In genomic region chr7:132402751-132403245, GRCh38 we compare ENCODE assay signal across 17 cellular contexts.
A peak's percentile ranks its signal among the peaks of the same experiment; 100 is the strongest.
DNase-seq lines count a peak whose midpoint lies in the region; ATAC-seq, FAIRE-seq and TF ChIP-seq lines count a peak whose summit lies in the region.
"Had no signal": no experiment of that assay in that cellular context is flagged by ENCODE, and none has a peak within 500 bp of the region (broad histone marks: within the 10 kb centered on the region; RNA-seq: fewer than 3 reads in every experiment).

No MANE protein-coding gene starts in this region.

- no peak overlapping the region for H2BK15ac ChIP-seq in H1 (ENCODE audit: low read length)

- POLR2A ChIA-PET in H1 (lab: Charles Lee; ENCODE audit: partially characterized antibody), result interaction anchor here (1.3 kb wide), 1 partner anchor 172 kb away, joined by 3 read pairs; no protein-coding TSS in a partner anchor

- H3K36me3 ChIP-seq in H1 (ENCODE audit: control insufficient read depth in 2 of 4, insufficient read depth in 4 of 4, low read length in 3 of 4) (no peaks in the 10 kb centered on the region), lower lobe of right lung (no peaks in the 10 kb centered on the region), thyroid gland (no peaks in the 10 kb centered on the region)

- peaks cover 21% of the 10 kb centered on the region for H3K27me3 Mint-ChIP-seq in mesothelial cell of epicardium (ENCODE audit: low read depth)

- no peak for FAIRE-seq in H1 (lab: Jason Lieb, UNC)
- FAIRE-seq: D721Med, endometrium, GM19239 had no signal

- no peaks in the 10 kb centered on the region for H3K23me2 ChIP-seq in H1 (ENCODE audit: low read depth, low read length)

- no peak overlapping the region for H4K91ac ChIP-seq in H1 (replicated peaks; ENCODE audit: insufficient read length, low read length)

- no peaks in the 10 kb centered on the region for H4K20me1 ChIP-seq in H1 (replicated peaks in 1 of 2; ENCODE audit: control insufficient read depth in 1 of 2, insufficient read depth in 2 of 2, low read length in 2 of 2)

- H3K4me1 ChIP-seq in H1 (replicated peaks in 1 of 4; ENCODE audit: control insufficient read depth in 3 of 4, insufficient read depth in 4 of 4, low read length in 3 of 4), result peaks cover 5 to 13% (median 8%) of the 10 kb centered on the region in 4 experiments; a peak in 6 of 7 replicates
- peaks cover 5% of the 10 kb centered on the region for H3K4me1 ChIP-seq in lower lobe of right lung
- peaks cover 7 to 31% of the 10 kb centered on the region in 2 donors for H3K4me1 ChIP-seq in thyroid gland

- H2BK120ac ChIP-seq in H1 (replicated peaks; ENCODE audit: low read depth, low read length), result no peak overlapping the region

- ATAC-seq in lower lobe of right lung (peak; percentile 12 to 36), HG03135 (IDR thresholded peaks at IDR 0.05; ENCODE audit: unreplicated experiment) (no peak), GM21528 (IDR thresholded peaks at IDR 0.05; ENCODE audit: low FRiP score, unreplicated experiment) (no peak)

- peaks cover 4% of the 10 kb centered on the region for H3K4me1 Mint-ChIP-seq in mesothelial cell of epicardium
- H3K4me1 Mint-ChIP-seq: IgD-negative memory B cell had no signal

- H3K4me3 Mint-ChIP-seq in mesothelial cell of epicardium, result no peak overlapping the region
- H3K4me3 Mint-ChIP-seq: IgD-negative memory B cell, type B pancreatic cell had no signal

- H3K56ac ChIP-seq in H1 (replicated peaks; ENCODE audit: insufficient read length, low read depth, low read length), result no peak overlapping the region

- TF ChIP-seq RAD21 in H1 (IDR thresholded peaks at IDR 0.05 in 1 of 2, conservative IDR thresholded peaks at IDR 0.05 in 1 of 2; ENCODE audit: low read depth in 2 of 2, low read length in 2 of 2), result no peak

- no peak overlapping the region for H3K4me2 ChIP-seq in H1 (ENCODE audit: insufficient read depth in 1 of 2, low read depth in 2 of 2, low read length in 2 of 2)

- no peaks in the 10 kb centered on the region for H3K79me1 ChIP-seq in H1 (ENCODE audit: low read depth, low read length)

- H3K36me3 Mint-ChIP-seq in mesothelial cell of epicardium, result no peaks in the 10 kb centered on the region
- H3K36me3 Mint-ChIP-seq: IgD-negative memory B cell, type B pancreatic cell had no signal

- H3K14ac ChIP-seq in H1 (ENCODE audit: insufficient read length), result no peak overlapping the region

- no peaks in the 10 kb centered on the region for H3K9me3 ChIP-seq in H1 (ENCODE audit: insufficient read depth in 2 of 2, low read depth in 1 of 2, low read length in 1 of 2)
- H3K9me3 ChIP-seq in lower lobe of right lung, result no peaks in the 10 kb centered on the region
- no peaks in the 10 kb centered on the region for H3K9me3 ChIP-seq in thyroid gland

- no peak overlapping the region for H3K9ac ChIP-seq in H1 (replicated peaks in 1 of 4; ENCODE audit: extremely low read depth in 1 of 4, low read depth in 3 of 4, low read length in 3 of 4)

- 0 out of 2 replicates have a peak overlapping the region, but pooled peaks have one; percentile 55 for H2BK5ac ChIP-seq in H1 (ENCODE audit: low read depth, low read length)

- H3K79me2 ChIP-seq in H1 (ENCODE audit: control insufficient read depth in 1 of 2, insufficient read depth in 2 of 2, low read length in 2 of 2), result no peaks in the 10 kb centered on the region

- H2AK5ac ChIP-seq in H1 (ENCODE audit: low read depth, low read length), result no peak overlapping the region

- H3K27me3 ChIP-seq in H1 (replicated peaks in 1 of 4; ENCODE audit: control insufficient read depth in 3 of 4, extremely low read depth in 1 of 4, insufficient read depth in 3 of 4, low read length in 3 of 4), result no peaks in the 10 kb centered on the region
- peaks cover 3% of the 10 kb centered on the region for H3K27me3 ChIP-seq in lower lobe of right lung (ENCODE audit: low read depth)
- no peaks in the 10 kb centered on the region for H3K27me3 ChIP-seq in thyroid gland

- H3K4me3 ChIP-seq in H1 (ENCODE audit: extremely low read depth in 1 of 4, insufficient read depth in 2 of 4, low read depth in 3 of 4, low read length in 4 of 4) (no peak overlapping the region), lower lobe of right lung (no peak overlapping the region), thyroid gland (replicated peaks in 1 of 3) (no peak overlapping the region)

- H4K8ac ChIP-seq in H1 (ENCODE audit: extremely low read depth, insufficient read depth, low read length), result no peak overlapping the region

- no peak overlapping the region for H2BK20ac ChIP-seq in H1 (ENCODE audit: low read length)

- no peak overlapping the region for H3K27ac ChIP-seq in H1 (ENCODE audit: low read depth, low read length)
- H3K27ac ChIP-seq in lower lobe of right lung, result no peak overlapping the region
- peak overlapping the region in 2 of 3 donors; percentile 31 to 61 for H3K27ac ChIP-seq in thyroid gland
- H3K27ac ChIP-seq: 22Rv1 had no signal

- TF ChIP-seq POLR2A in H1 (IDR thresholded peaks at IDR 0.05; ENCODE audit: control extremely low read depth in 1 of 2, low read depth in 2 of 2, low read length in 2 of 2) (no peak), thyroid gland (IDR thresholded peaks at IDR 0.05) (no peak)

- H4K5ac ChIP-seq in H1 (ENCODE audit: insufficient read length, low read depth, low read length), result no peak overlapping the region

- no peak for TF ChIP-seq EP300 in H1 (IDR thresholded peaks at IDR 0.05; ENCODE audit: borderline replicate concordance in 1 of 2, low read depth in 2 of 2, low read length in 2 of 2)

- H3K4ac ChIP-seq in H1 (replicated peaks; ENCODE audit: insufficient read length, low read depth, low read length), result no peak overlapping the region

- intact Hi-C loops in lower lobe of right lung (cut with DNase I), result no loop called here
- intact Hi-C loops in thyroid gland (cut with DNase I), result no loop called here

- CTCF ChIA-PET in H1 (lab: Charles Lee; ENCODE audit: partially characterized antibody), result interaction anchor here (0.6 to 1.6 kb wide), 7 partner anchors 16 to 96 kb away, joined by 3 to 5 read pairs (median 4); no protein-coding TSS in a partner anchor

- WGBS in H1 (ENCODE audit: extremely low coverage in 1 of 2, insufficient coverage in 1 of 2, insufficient read length in 1 of 2, insufficient replicate concordance in 2 of 2, low coverage in 1 of 2, low lambda C conversion rate in 2 of 2, missing lambda C conversion rate in 1 of 2), 2 experiments, result 77% methylated on average over 8 of the region's 8 CpGs; no CpG with 5 or more reads in 1 of the 2 experiments
- 42 to 47% methylated on average over 8 of the region's 8 CpGs for WGBS in thyroid gland, 2 donors

- DNase-seq in NCI-H1417 (lab: John Stamatoyannopoulos, UW) (peak in 2 of 3 experiments; percentile 32 to 49), NCI-H1417 treated with DMSO at 0.1 percent for 48 hours (lab: John Stamatoyannopoulos, UW) (no peak), H1 (ENCODE audit: low read depth in 1 of 2, low spot score in 2 of 2) (no peak), lower lobe of right lung (no peak), thyroid gland (peak; percentile 35 to 50), mesothelial cell of epicardium (ENCODE audit: low spot score in 2 of 2, unreplicated experiment in 2 of 2) (no peak)
- DNase-seq: activated CD8-positive, alpha-beta memory T cell treated with anti-CD3 and anti-CD28 coated beads, Interleukin-2, amount 50 U/mL, for 4 hours; amniotic stem cell; NCI-H2171 had no signal

- TF ChIP-seq CTCF in H1 (IDR thresholded peaks at IDR 0.05; ENCODE audit: control extremely low read depth in 1 of 3, insufficient read depth in 1 of 3, low read depth in 1 of 3, low read length in 3 of 3), result no peak
- TF ChIP-seq CTCF in lower lobe of right lung (IDR thresholded peaks at IDR 0.05), result no peak
- no peak for TF ChIP-seq CTCF in thyroid gland (IDR thresholded peaks at IDR 0.05)
- TF ChIP-seq CTCF in mesothelial cell of epicardium (IDR thresholded peaks at IDR 0.05; ENCODE audit: unreplicated experiment), result no peak

- peaks cover 4% of the 10 kb centered on the region for H3K9me3 Mint-ChIP-seq in mesothelial cell of epicardium
- H3K9me3 Mint-ChIP-seq: IgD-negative memory B cell had no signal

- H3K27ac Mint-ChIP-seq in mesothelial cell of epicardium, result no peak overlapping the region
- H3K27ac Mint-ChIP-seq: IgD-negative memory B cell, type B pancreatic cell had no signal

- H2AFZ ChIP-seq in H1 (ENCODE audit: low read length), result no peak overlapping the region

- H2BK12ac ChIP-seq in H1 (ENCODE audit: low read depth, low read length), result peak overlapping the region; percentile 61; the same call in 1 of the 2 replicates

- no peak overlapping the region for H3K18ac ChIP-seq in H1 (ENCODE audit: extremely low read depth, low read length)

- H3K23ac ChIP-seq in H1 (ENCODE audit: insufficient read length), result no peak overlapping the region

TF ChIP-seq in H1, 55 proteins besides CTCF, POLR2A, EP300 and RAD21 (continues in another document):
- no peak for TF ChIP-seq BACH1 (IDR thresholded peaks at IDR 0.05; ENCODE audit: low read length)
- TF ChIP-seq CEBPB (IDR thresholded peaks at IDR 0.05; ENCODE audit: low read depth, low read length), result no peak
- no peak for TF ChIP-seq CTBP2 (IDR thresholded peaks at IDR 0.05; ENCODE audit: borderline replicate concordance, insufficient read depth, insufficient read length, low read length)
- TF ChIP-seq TCF12 (IDR thresholded peaks at IDR 0.05; ENCODE audit: low read depth, low read length), result no peak
- no peak for TF ChIP-seq CBX5 (IDR thresholded peaks at IDR 0.05; ENCODE audit: low read depth, low read length)
- TF ChIP-seq EGR1 (IDR thresholded peaks at IDR 0.05; ENCODE audit: borderline replicate concordance, low read depth, low read length), result no peak
- no peak for TF ChIP-seq JUN (IDR thresholded peaks at IDR 0.05; ENCODE audit: low read depth, low read length)
- TF ChIP-seq SIX5 (IDR thresholded peaks at IDR 0.05; ENCODE audit: low read depth, low read length), result no peak
- TF ChIP-seq SP2 (IDR thresholded peaks at IDR 0.05; ENCODE audit: low read length), result no peak
- no peak for TF ChIP-seq SP4 (IDR thresholded peaks at IDR 0.05; ENCODE audit: low read length)
- no peak for TF ChIP-seq POLR2AphosphoS5 (IDR thresholded peaks at IDR 0.05; ENCODE audit: low read depth, low read length)
- TF ChIP-seq FOSL1 (IDR thresholded peaks at IDR 0.05; ENCODE audit: insufficient read depth, low read depth, low read length), result no peak
- TF ChIP-seq SUZ12 (IDR thresholded peaks at IDR 0.05; ENCODE audit: low read length), result no peak
- no peak for TF ChIP-seq PHF8 (conservative IDR thresholded peaks at IDR 0.05; ENCODE audit: low read depth, low read length)
- no peak for TF ChIP-seq SAP30 (IDR thresholded peaks at IDR 0.05; ENCODE audit: insufficient read depth, insufficient replicate concordance, low read length)

Comparison
In these comparisons a context has a peak if more than half of its experiments do, and no peak if none do; other contexts are left out.
1. DNase-seq: peak in NCI-H1417 (2 of 3) and thyroid gland (2 of 2); none in NCI-H1417 treated with DMSO at 0.1 percent for 48 hours (single experiment), H1 (0 of 2), lower lobe of right lung (single experiment) and mesothelial cell of epicardium (0 of 2).
2. H3K27ac ChIP-seq: peak in thyroid gland (2 of 3); none in H1 (single experiment) and lower lobe of right lung (single experiment).
3. ATAC-seq: peak in lower lobe of right lung (2 of 2); none in HG03135 (single experiment) and GM21528 (single experiment).